Comparison of ENCODE assay signal across 13 cellular contexts in the genomic region with DNA sequence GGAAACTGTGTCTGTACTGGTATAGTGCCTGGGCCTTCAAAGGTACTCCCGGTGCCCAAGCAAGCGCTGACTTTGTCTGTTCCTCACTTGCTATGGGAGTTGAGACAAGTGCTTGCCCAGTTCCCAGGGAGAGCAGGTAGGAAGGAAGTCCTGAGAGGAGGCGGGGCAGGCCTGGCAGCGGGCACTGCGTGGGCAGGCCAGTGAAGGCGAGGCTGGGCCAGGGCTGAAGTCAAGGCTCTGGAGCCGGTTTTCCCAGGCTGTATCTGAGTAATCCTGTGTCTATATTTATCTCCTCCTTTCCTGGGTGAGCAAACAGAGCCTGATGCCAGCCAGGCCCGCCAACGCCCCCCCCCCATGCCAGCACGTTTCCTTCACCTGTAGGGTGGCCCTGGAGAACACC. TPM values are rescaled to one million over a fixed set of nuclear protein-coding genes. Genes with fewer than 3 reads are reported as not detected.
DNase-seq lines count a peak whose midpoint lies in the region; ATAC-seq and TF ChIP-seq lines count a peak whose summit lies in the region.
"Had no signal": no experiment of that assay in that cellular context is flagged by ENCODE, and none has a peak within 500 bp of the region (broad histone marks: within the 10 kb centered on the region; RNA-seq: fewer than 3 reads in every experiment).

No MANE protein-coding gene starts in this region.

- peaks cover 0 to 6% (median 0%) of the 10 kb centered on the region in 5 experiments for H3K9me3 Mint-ChIP-seq in brain
- H3K9me3 Mint-ChIP-seq: neural crest cell had no signal

- no peak for TF ChIP-seq CTCF in LNCaP clone FGC (IDR thresholded peaks at IDR 0.05; ENCODE audit: control insufficient read depth, extremely low read depth, insufficient read depth)
- no peak for TF ChIP-seq CTCF in brain (conservative IDR thresholded peaks at IDR 0.05)
- no peak for TF ChIP-seq CTCF in suprapubic skin (IDR thresholded peaks at IDR 0.05)

- H3K36me3 Mint-ChIP-seq in brain = no peaks in the 10 kb centered on the region

- peaks cover 3% of the 10 kb centered on the region for H3K27me3 Mint-ChIP-seq in brain

- no peak overlapping the region for H3K4me3 Mint-ChIP-seq in brain
- H3K4me3 Mint-ChIP-seq: neural crest cell had no signal

- peaks cover 75% of the 10 kb centered on the region for H3K4me1 ChIP-seq in suprapubic skin

- no peaks in the 10 kb centered on the region for H3K9me3 ChIP-seq in suprapubic skin

- H3K27ac Mint-ChIP-seq in brain = peak overlapping the region in 4 of 5 experiments; percentile 41 to 82 (median 66)

- peak overlapping the region; percentile 44 for H3K4me3 ChIP-seq in LNCaP clone FGC (ENCODE audit: low read depth, low read length)
- H3K4me3 ChIP-seq in suprapubic skin = no peak overlapping the region
- H3K4me3 ChIP-seq: SK-N-MC had no signal

- TF ChIP-seq POLR2A in suprapubic skin (IDR thresholded peaks at IDR 0.05) = no peak

- H3K27me3 ChIP-seq in suprapubic skin = no peaks in the 10 kb centered on the region

- no peak for TF ChIP-seq EP300 in suprapubic skin (IDR thresholded peaks at IDR 0.05)

- 51% methylated on average over 7 of the region's 10 CpGs for WGBS in suprapubic skin

- DNase-seq in LNCaP clone FGC (ENCODE audit: low read depth) (peak; percentile 96), left lobe of liver (ENCODE audit: low spot score) (no peak), suprapubic skin (ENCODE audit: low spot score in 2 of 2) (no peak), NOMO-1 treated with DMSO at 0.1 percent for 48 hours (lab: John Stamatoyannopoulos, UW; ENCODE audit: unreplicated experiment) (no peak), NCI-H82 treated with DMSO at 0.1 percent for 48 hours (lab: John Stamatoyannopoulos, UW; ENCODE audit: unreplicated experiment) (no peak)
- DNase-seq in central memory CD4-positive, alpha-beta T cell = no peak
- DNase-seq: NCI-H187 treated with DMSO at 0.1 percent for 48 hours had no signal

- peaks cover 79% of the 10 kb centered on the region for H3K4me1 Mint-ChIP-seq in brain

- peak overlapping the region; percentile 57 for H3K27ac ChIP-seq in suprapubic skin
- H3K27ac ChIP-seq: SK-N-MC had no signal

- peak; percentile 37 for ATAC-seq in left lobe of liver
- no peak for ATAC-seq in HG03342 (IDR thresholded peaks at IDR 0.05; ENCODE audit: unreplicated experiment)

- H3K36me3 ChIP-seq in suprapubic skin = no peaks in the 10 kb centered on the region

RNA-seq across cellular contexts. Expression of a gene that starts 15.9 kb away (rescaled TPM):
- not detected for polyA plus RNA-seq in brain (ENCODE audit: insufficient read depth, low read depth, low replicate concordance)
- total RNA-seq in left lobe of liver (not detected), suprapubic skin (10 to 100 TPM in 1 of 4 donors, 1 to 10 TPM in 3; 2.3 to 10.2 (median 8.3) TPM)
- total RNA-seq: activated CD8-positive, alpha-beta memory T cell treated with anti-CD3 and anti-CD28 coated beads for 36 hours; frontal cortex; neural crest cell had no signal
